1 cellular context compared by ENCODE assay signal in the genomic region with DNA sequence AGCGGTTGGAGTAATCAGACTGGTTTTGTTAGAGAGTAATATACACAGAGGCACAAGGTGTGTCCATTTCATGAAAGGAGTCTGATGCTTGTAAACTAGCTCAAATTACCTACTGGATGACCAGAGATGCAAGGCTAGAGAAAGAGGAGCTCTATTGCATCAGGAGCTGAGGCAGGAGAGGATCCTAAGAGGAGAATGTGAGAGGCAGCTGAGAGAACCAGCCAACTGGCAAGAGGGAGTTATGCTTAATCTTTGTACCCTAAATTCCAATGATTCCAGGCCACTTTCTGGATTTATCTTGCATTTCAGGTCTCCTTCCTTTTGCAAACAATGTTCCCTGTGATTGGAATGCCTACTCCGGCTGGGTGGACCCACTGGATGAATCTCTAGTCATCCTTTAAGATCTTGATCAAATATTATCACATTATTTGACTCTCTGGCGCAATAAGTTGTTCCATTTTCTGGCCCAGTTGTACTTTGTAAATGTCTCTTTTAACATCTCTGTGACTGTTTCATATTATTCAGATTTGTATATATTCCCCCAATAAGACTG.
TF ChIP-seq lines count a peak whose summit lies in the region.

No MANE protein-coding gene starts in this region.

TF ChIP-seq in HepG2, 621 proteins besides CTCF, POLR2A, EP300 and RAD21 (continued from another document and continues in another):
- TF ChIP-seq, protein P1, sequence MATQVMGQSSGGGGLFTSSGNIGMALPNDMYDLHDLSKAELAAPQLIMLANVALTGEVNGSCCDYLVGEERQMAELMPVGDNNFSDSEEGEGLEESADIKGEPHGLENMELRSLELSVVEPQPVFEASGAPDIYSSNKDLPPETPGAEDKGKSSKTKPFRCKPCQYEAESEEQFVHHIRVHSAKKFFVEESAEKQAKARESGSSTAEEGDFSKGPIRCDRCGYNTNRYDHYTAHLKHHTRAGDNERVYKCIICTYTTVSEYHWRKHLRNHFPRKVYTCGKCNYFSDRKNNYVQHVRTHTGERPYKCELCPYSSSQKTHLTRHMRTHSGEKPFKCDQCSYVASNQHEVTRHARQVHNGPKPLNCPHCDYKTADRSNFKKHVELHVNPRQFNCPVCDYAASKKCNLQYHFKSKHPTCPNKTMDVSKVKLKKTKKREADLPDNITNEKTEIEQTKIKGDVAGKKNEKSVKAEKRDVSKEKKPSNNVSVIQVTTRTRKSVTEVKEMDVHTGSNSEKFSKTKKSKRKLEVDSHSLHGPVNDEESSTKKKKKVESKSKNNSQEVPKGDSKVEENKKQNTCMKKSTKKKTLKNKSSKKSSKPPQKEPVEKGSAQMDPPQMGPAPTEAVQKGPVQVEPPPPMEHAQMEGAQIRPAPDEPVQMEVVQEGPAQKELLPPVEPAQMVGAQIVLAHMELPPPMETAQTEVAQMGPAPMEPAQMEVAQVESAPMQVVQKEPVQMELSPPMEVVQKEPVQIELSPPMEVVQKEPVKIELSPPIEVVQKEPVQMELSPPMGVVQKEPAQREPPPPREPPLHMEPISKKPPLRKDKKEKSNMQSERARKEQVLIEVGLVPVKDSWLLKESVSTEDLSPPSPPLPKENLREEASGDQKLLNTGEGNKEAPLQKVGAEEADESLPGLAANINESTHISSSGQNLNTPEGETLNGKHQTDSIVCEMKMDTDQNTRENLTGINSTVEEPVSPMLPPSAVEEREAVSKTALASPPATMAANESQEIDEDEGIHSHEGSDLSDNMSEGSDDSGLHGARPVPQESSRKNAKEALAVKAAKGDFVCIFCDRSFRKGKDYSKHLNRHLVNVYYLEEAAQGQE (IDR thresholded peaks at IDR 0.05; ENCODE audit: borderline replicate concordance in 1 of 2, low read depth in 1 of 2, low read length in 2 of 2): no peak
- TF ChIP-seq ZBTB38 (CRISPR knock-in tag; IDR thresholded peaks at IDR 0.05) (no peak), ZNF569 (CRISPR knock-in tag; IDR thresholded peaks at IDR 0.05; ENCODE audit: borderline replicate concordance) (no peak), CEBPG (CRISPR knock-in tag; IDR thresholded peaks at IDR 0.05) (peak; percentile 87), ZNF264 (CRISPR knock-in tag; IDR thresholded peaks at IDR 0.05) (no peak), SMYD3 (CRISPR knock-in tag; IDR thresholded peaks at IDR 0.05) (no peak), MLXIP (CRISPR knock-in tag; IDR thresholded peaks at IDR 0.05; ENCODE audit: borderline replicate concordance) (no peak), KDM3A (CRISPR knock-in tag; IDR thresholded peaks at IDR 0.05; ENCODE audit: low read depth) (no peak), SAP130 (CRISPR knock-in tag; IDR thresholded peaks at IDR 0.05; ENCODE audit: low read depth) (no peak), DMTF1 (CRISPR knock-in tag; IDR thresholded peaks at IDR 0.05) (no peak), ZNF75D (CRISPR knock-in tag; IDR thresholded peaks at IDR 0.05; ENCODE audit: borderline replicate concordance) (no peak), CREM (IDR thresholded peaks at IDR 0.05) (no peak), CREM (CRISPR knock-in tag; IDR thresholded peaks at IDR 0.05) (no peak), MAFK (conservative IDR thresholded peaks at IDR 0.05 in 1 of 2, IDR thresholded peaks at IDR 0.05 in 1 of 2; ENCODE audit: low read length in 2 of 2) (no peak), ZNF30 (CRISPR knock-in tag; IDR thresholded peaks at IDR 0.05) (no peak), GATA4 (IDR thresholded peaks at IDR 0.05; ENCODE audit: borderline replicate concordance, low read depth) (0 out of 2 replicates have a peak, but pooled peaks have one; percentile 21), MED8 (CRISPR knock-in tag; IDR thresholded peaks at IDR 0.05; ENCODE audit: insufficient replicate concordance) (no peak), ATF6 (CRISPR knock-in tag; conservative IDR thresholded peaks at IDR 0.05) (no peak), EZH2 (conservative IDR thresholded peaks at IDR 0.05; ENCODE audit: low read depth, low read length) (no peak), SNRNP70 (IDR thresholded peaks at IDR 0.05; ENCODE audit: low read depth, low read length) (no peak), MYPOP (CRISPR knock-in tag; IDR thresholded peaks at IDR 0.05) (peak; percentile 19; the same call in 1 of the 2 replicates), ZNF790 (CRISPR knock-in tag; IDR thresholded peaks at IDR 0.05; ENCODE audit: borderline replicate concordance) (no peak), ZNF3 (CRISPR knock-in tag; IDR thresholded peaks at IDR 0.05) (no peak), DDIT3 (CRISPR knock-in tag; IDR thresholded peaks at IDR 0.05) (no peak), TEF (CRISPR knock-in tag; IDR thresholded peaks at IDR 0.05) (no peak), HMG20B (CRISPR knock-in tag; conservative IDR thresholded peaks at IDR 0.05) (0 out of 2 replicates have a peak, but pooled peaks have one; percentile 40), TERF1 (CRISPR knock-in tag; IDR thresholded peaks at IDR 0.05) (no peak), PAWR (CRISPR knock-in tag; IDR thresholded peaks at IDR 0.05; ENCODE audit: borderline replicate concordance) (no peak), TARDBP (CRISPR knock-in tag; IDR thresholded peaks at IDR 0.05) (peak; percentile 38; the same call in 1 of the 2 replicates), ZNF367 (CRISPR knock-in tag; IDR thresholded peaks at IDR 0.05; ENCODE audit: borderline replicate concordance) (no peak), ASH2L (IDR thresholded peaks at IDR 0.05; ENCODE audit: insufficient read length, low read depth, low read length) (peak; percentile 25)
- TF ChIP-seq, protein P2, sequence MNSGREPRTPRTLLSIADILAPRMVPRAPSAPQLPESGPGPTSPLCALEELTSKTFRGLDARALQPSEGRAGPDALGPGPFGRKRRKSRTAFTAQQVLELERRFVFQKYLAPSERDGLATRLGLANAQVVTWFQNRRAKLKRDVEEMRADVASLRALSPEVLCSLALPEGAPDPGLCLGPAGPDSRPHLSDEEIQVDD (CRISPR knock-in tag; IDR thresholded peaks at IDR 0.05; ENCODE audit: borderline replicate concordance): no peak
- TF ChIP-seq, protein P3, sequence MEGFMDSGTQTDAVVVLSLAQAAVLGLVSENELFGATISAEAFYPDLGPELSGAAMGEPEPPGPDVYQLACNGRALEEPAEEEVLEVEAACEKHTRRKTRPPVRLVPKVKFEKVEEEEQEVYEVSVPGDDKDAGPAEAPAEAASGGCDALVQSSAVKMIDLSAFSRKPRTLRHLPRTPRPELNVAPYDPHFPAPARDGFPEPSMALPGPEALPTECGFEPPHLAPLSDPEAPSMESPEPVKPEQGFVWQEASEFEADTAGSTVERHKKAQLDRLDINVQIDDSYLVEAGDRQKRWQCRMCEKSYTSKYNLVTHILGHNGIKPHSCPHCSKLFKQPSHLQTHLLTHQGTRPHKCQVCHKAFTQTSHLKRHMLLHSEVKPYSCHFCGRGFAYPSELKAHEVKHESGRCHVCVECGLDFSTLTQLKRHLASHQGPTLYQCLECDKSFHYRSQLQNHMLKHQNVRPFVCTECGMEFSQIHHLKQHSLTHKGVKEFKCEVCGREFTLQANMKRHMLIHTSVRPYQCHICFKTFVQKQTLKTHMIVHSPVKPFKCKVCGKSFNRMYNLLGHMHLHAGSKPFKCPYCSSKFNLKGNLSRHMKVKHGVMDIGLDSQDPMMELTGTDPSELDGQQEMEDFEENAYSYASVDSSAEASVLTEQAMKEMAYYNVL (CRISPR knock-in tag; IDR thresholded peaks at IDR 0.05; ENCODE audit: borderline replicate concordance): 0 out of 2 replicates have a peak, but pooled peaks have one; percentile 49
- TF ChIP-seq, protein P4, sequence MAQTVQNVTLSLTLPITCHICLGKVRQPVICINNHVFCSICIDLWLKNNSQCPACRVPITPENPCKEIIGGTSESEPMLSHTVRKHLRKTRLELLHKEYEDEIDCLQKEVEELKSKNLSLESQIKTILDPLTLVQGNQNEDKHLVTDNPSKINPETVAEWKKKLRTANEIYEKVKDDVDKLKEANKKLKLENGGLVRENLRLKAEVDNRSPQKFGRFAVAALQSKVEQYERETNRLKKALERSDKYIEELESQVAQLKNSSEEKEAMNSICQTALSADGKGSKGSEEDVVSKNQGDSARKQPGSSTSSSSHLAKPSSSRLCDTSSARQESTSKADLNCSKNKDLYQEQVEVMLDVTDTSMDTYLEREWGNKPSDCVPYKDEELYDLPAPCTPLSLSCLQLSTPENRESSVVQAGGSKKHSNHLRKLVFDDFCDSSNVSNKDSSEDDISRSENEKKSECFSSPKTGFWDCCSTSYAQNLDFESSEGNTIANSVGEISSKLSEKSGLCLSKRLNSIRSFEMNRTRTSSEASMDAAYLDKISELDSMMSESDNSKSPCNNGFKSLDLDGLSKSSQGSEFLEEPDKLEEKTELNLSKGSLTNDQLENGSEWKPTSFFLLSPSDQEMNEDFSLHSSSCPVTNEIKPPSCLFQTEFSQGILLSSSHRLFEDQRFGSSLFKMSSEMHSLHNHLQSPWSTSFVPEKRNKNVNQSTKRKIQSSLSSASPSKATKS (CRISPR knock-in tag; IDR thresholded peaks at IDR 0.05): no peak
